ENCODE assay signal across 11 cellular contexts in the genomic region with DNA sequence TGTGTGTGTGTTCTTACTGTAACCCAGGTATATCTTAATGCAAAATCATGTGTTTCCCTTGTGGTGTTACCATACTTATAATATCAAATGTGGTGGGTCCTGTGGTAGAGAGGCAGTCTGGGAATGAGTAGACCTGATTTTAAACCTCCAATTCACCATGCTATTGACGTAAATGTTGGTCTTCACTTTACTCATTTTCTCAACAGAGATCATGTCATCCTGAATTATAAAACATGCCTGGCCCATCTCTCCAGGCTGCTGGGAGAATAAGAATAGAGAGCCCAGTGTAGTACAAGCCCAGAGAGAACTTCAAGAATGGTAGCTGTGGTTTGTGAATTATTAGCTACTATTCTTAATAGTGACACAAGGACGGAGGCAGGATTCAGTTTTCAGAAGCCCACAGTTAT.
DNase-seq lines count a peak whose midpoint lies in the region; ATAC-seq and TF ChIP-seq lines count a peak whose summit lies in the region.
"Had no signal": no experiment of that assay in that cellular context is flagged by ENCODE, and none has a peak within 500 bp of the region (broad histone marks: within the 10 kb centered on the region; RNA-seq: fewer than 3 reads in every experiment).

No MANE protein-coding gene starts in this region.

- no peaks in the 10 kb centered on the region for H3K9me3 Mint-ChIP-seq in immature natural killer cell
- H3K9me3 Mint-ChIP-seq: neural crest cell had no signal

- peaks cover 0 to 14% (median 4%) of the 10 kb centered on the region in 3 donors for H3K36me3 Mint-ChIP-seq in immature natural killer cell

- peak overlapping the region in 1 of 5 donors; percentile 26 for H3K4me3 Mint-ChIP-seq in immature natural killer cell
- H3K4me3 Mint-ChIP-seq: neural crest cell had no signal

- no peak for TF ChIP-seq POLR2A in GM18505 (IDR thresholded peaks at IDR 0.05; ENCODE audit: borderline replicate concordance, extremely low read depth, insufficient read depth, insufficient read length)

- H3K27me3 Mint-ChIP-seq in immature natural killer cell (ENCODE audit: low read depth in 3 of 3), result peaks cover 0 to 2% (median 1%) of the 10 kb centered on the region in 3 donors

- H3K27ac Mint-ChIP-seq in immature natural killer cell, result peak overlapping the region in 4 of 6 donors; percentile 18 to 80 (median 46)

- ATAC-seq in GM18505 (IDR thresholded peaks at IDR 0.05; ENCODE audit: unreplicated experiment) (peak; percentile 46), GM21367 (IDR thresholded peaks at IDR 0.05; ENCODE audit: unreplicated experiment) (peak; percentile 42), HG03159 (IDR thresholded peaks at IDR 0.05; ENCODE audit: unreplicated experiment) (peak; percentile 71)

- no peak for DNase-seq in immature natural killer cell
- DNase-seq in EL, result no peak
- no peak for DNase-seq in activated gamma-delta T cell treated with Interleukin-2 at 50 U/mL for 16 hours
- DNase-seq in GDM1 (lab: John Stamatoyannopoulos, UW), result no peak
- DNase-seq in stimulated activated naive CD4-positive, alpha-beta T cell treated with Interleukin-2 at 50 U/mL for 16 hours (lab: John Stamatoyannopoulos, UW), result no peak
- DNase-seq: brain microvascular endothelial cell, heart right ventricle had no signal

- H3K4me1 Mint-ChIP-seq in immature natural killer cell, result peaks cover 67 to 100% of the 10 kb centered on the region in 2 donors
